8 cellular contexts compared by ENCODE assay signal in genomic region chr10:70379581-70380176, GRCh38. TPM values are rescaled to one million over a fixed set of nuclear protein-coding genes. Genes with fewer than 3 reads are reported as not detected.
DNase-seq lines count a peak whose midpoint lies in the region; ATAC-seq and TF ChIP-seq lines count a peak whose summit lies in the region.

No MANE protein-coding gene starts in this region.

- peak; percentile 5; the same call in 2 of the 3 replicates for ATAC-seq in GM23338
- ATAC-seq in right lobe of liver, result no peak
- ATAC-seq in GM19452 (IDR thresholded peaks at IDR 0.05; ENCODE audit: unreplicated experiment), result no peak
- no peak for ATAC-seq in HG02588 (IDR thresholded peaks at IDR 0.05; ENCODE audit: unreplicated experiment)

- 90% methylated on average over 9 of the region's 14 CpGs for WGBS in right lobe of liver (ENCODE audit: insufficient coverage, low coverage, low lambda C conversion rate, missing lambda C conversion rate)

- DNase-seq in GM23338 (ENCODE audit: low spot score) (peak; percentile 83), right lobe of liver (no peak), NOMO-1 treated with DMSO at 0.1 percent for 48 hours (lab: John Stamatoyannopoulos, UW; ENCODE audit: unreplicated experiment) (no peak)
- no peak for DNase-seq in stimulated activated CD4-positive, alpha-beta T cell treated with anti-CD3 and anti-CD28 coated beads, Interleukin-4, amount 100 ng/mL, for 24 hours

- H3K27me3 ChIP-seq in GM23338 (ENCODE audit: insufficient read depth), result peaks cover 13% of the 10 kb centered on the region
- H3K27me3 ChIP-seq in right lobe of liver, result no peaks in the 10 kb centered on the region

- H3F3A ChIP-seq in GM23338 (replicated peaks; ENCODE audit: low read depth), result peaks cover 23% of the 10 kb centered on the region

- no peak overlapping the region for H2AFZ ChIP-seq in GM23338

- intact Hi-C loops in right lobe of liver (cut with DNase I), result no loop called here

- H3K4me2 ChIP-seq in GM23338, result no peak overlapping the region

- H3K4me1 ChIP-seq in GM23338 (ENCODE audit: insufficient read depth), result peaks cover 18% of the 10 kb centered on the region; the same call in 1 of the 2 replicates
- H3K4me1 ChIP-seq in right lobe of liver, result peaks cover 0 to 7% (median 0%) of the 10 kb centered on the region in 4 donors

- H3K36me3 Mint-ChIP-seq in GM23338 (ENCODE audit: low read depth), result peaks cover 10% of the 10 kb centered on the region; the same call in 2 of the 3 replicates

- no peak overlapping the region for H3K4me3 Mint-ChIP-seq in GM23338

- no peaks in the 10 kb centered on the region for H3K9me3 ChIP-seq in right lobe of liver

- H3K79me2 ChIP-seq in GM23338 (replicated peaks; ENCODE audit: insufficient read depth), result peaks cover 21% of the 10 kb centered on the region

- no peaks in the 10 kb centered on the region; the same call in 1 of the 2 replicates for H3K36me3 ChIP-seq in GM23338 (ENCODE audit: insufficient read depth)
- no peaks in the 10 kb centered on the region for H3K36me3 ChIP-seq in right lobe of liver

- H3K4me3 ChIP-seq in GM23338 (no peak overlapping the region), WI38 (ENCODE audit: low read depth, low read length) (no peak overlapping the region), right lobe of liver (no peak overlapping the region)

- H3K4me1 Mint-ChIP-seq in GM23338, result peaks cover 36% of the 10 kb centered on the region

- no peak overlapping the region for H3K27ac Mint-ChIP-seq in GM23338

- TF ChIP-seq CTCF in C4-2B (conservative IDR thresholded peaks at IDR 0.05) (peak; percentile 84), GM23338 (conservative IDR thresholded peaks at IDR 0.05; ENCODE audit: low read depth in 2 of 2) (peak; percentile 86 to 89), WI38 (IDR thresholded peaks at IDR 0.05; ENCODE audit: low read depth, low read length) (peak; percentile 69), right lobe of liver (IDR thresholded peaks at IDR 0.05) (peak; percentile 37 to 56 (median 38))

- peaks cover 14% of the 10 kb centered on the region for H4K20me1 ChIP-seq in GM23338 (replicated peaks; ENCODE audit: insufficient read depth)

- TF ChIP-seq POLR2A in right lobe of liver (IDR thresholded peaks at IDR 0.05), result no peak

- H3K9me3 Mint-ChIP-seq in GM23338, result peaks cover 2% of the 10 kb centered on the region; the same call in 1 of the 3 replicates

- H3K27ac ChIP-seq in C4-2B, result no peak overlapping the region
- no peak overlapping the region for H3K27ac ChIP-seq in GM23338 (ENCODE audit: low read depth)
- H3K27ac ChIP-seq in right lobe of liver, result no peak overlapping the region

- no peaks in the 10 kb centered on the region for H3K9me2 ChIP-seq in GM23338 (ENCODE audit: insufficient read depth)

- peaks cover 30% of the 10 kb centered on the region for H3K27me3 Mint-ChIP-seq in GM23338 (ENCODE audit: insufficient read depth, low read depth, poor library complexity)

TF ChIP-seq in GM23338, 12 proteins besides CTCF, POLR2A, EP300 and RAD21 (continues in another document):
- no peak for TF ChIP-seq STAT1 (IDR thresholded peaks at IDR 0.05; ENCODE audit: unreplicated experiment)
- TF ChIP-seq CREB1 (CRISPR knock-in tag; IDR thresholded peaks at IDR 0.05; ENCODE audit: low read depth), result no peak
- no peak for TF ChIP-seq ZNF462 (CRISPR knock-in tag; IDR thresholded peaks at IDR 0.05)
- TF ChIP-seq, protein P1, sequence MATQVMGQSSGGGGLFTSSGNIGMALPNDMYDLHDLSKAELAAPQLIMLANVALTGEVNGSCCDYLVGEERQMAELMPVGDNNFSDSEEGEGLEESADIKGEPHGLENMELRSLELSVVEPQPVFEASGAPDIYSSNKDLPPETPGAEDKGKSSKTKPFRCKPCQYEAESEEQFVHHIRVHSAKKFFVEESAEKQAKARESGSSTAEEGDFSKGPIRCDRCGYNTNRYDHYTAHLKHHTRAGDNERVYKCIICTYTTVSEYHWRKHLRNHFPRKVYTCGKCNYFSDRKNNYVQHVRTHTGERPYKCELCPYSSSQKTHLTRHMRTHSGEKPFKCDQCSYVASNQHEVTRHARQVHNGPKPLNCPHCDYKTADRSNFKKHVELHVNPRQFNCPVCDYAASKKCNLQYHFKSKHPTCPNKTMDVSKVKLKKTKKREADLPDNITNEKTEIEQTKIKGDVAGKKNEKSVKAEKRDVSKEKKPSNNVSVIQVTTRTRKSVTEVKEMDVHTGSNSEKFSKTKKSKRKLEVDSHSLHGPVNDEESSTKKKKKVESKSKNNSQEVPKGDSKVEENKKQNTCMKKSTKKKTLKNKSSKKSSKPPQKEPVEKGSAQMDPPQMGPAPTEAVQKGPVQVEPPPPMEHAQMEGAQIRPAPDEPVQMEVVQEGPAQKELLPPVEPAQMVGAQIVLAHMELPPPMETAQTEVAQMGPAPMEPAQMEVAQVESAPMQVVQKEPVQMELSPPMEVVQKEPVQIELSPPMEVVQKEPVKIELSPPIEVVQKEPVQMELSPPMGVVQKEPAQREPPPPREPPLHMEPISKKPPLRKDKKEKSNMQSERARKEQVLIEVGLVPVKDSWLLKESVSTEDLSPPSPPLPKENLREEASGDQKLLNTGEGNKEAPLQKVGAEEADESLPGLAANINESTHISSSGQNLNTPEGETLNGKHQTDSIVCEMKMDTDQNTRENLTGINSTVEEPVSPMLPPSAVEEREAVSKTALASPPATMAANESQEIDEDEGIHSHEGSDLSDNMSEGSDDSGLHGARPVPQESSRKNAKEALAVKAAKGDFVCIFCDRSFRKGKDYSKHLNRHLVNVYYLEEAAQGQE (IDR thresholded peaks at IDR 0.05; ENCODE audit: unreplicated experiment), result no peak
- TF ChIP-seq JUNB (IDR thresholded peaks at IDR 0.05; ENCODE audit: unreplicated experiment), result no peak
- TF ChIP-seq POLR2AphosphoS5 (IDR thresholded peaks at IDR 0.05; ENCODE audit: low read depth), result no peak
- TF ChIP-seq NANOG (IDR thresholded peaks at IDR 0.05; ENCODE audit: borderline replicate concordance), result no peak
- no peak for TF ChIP-seq ZNF114 (CRISPR knock-in tag; IDR thresholded peaks at IDR 0.05)
- no peak for TF ChIP-seq EZH2phosphoT487 (IDR thresholded peaks at IDR 0.05; ENCODE audit: unreplicated experiment)

RNA-seq across cellular contexts. Expression of gene LRRC20, which starts 2.7 kb away (rescaled TPM):
- 43.3 and 43.9 TPM in 2 replicates for total RNA-seq in GM23338 (2014; rRNA removed; shearing (Covaris generic))
- 5.9 and 7.1 TPM in 2 replicates for polyA plus RNA-seq in GM23338 (2016; fragmentation: Nextera tagmentation; extraction: Ambion mirVana)
- 10 to 100 TPM in 5 of 6 experiments, 1 to 10 TPM in 1; 9.6 to 22.5 (median 16.6) TPM for total RNA-seq in right lobe of liver

RNA-seq across cellular contexts. Expression of gene EIF4EBP2, which starts 24.3 kb away (rescaled TPM):
- total RNA-seq in GM23338 (2014; rRNA removed; shearing (Covaris generic)), result 131 and 138 TPM in 2 replicates
- polyA plus RNA-seq in GM23338 (2016; fragmentation: Nextera tagmentation; extraction: Ambion mirVana), result 40.5 and 42.0 TPM in 2 replicates
- 10 to 100 TPM; 21.0 to 80.8 (median 56.7) TPM for total RNA-seq in right lobe of liver
